Comparison of ENCODE assay signal across 11 cellular contexts in the genomic region with DNA sequence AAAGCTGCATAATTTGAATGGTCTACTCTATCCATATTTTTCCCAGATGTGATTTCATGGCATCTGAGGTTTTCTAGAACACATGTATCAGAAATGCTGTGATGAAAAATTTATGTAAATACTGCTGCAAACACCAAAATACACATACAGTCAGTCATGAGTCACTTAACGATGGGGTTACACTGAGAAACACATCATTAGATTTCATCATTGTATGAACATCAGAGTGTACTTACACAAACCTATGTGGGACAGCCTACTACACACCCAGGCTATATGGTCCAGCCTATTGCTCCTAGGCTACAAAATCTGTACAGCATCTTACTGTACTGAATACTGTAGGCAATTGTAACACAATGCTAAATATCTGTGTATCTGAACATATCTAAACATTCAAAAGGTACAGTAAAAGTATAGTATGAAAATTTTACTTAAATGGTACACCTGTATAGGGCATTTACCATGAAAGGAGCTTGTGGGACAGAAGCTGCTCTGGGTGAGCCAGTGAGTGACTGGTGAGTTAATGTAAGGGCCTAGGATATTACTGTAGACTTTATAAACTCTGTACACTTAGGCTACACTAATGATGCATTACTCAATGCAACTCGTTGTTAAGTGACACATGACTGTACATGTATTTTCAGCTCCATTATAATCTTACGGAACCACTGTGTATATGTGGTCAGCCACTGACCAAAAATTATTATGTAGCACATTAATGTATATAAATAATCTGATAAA. TPM values are rescaled to one million over a fixed set of nuclear protein-coding genes. Genes with fewer than 3 reads are reported as not detected.
DNase-seq lines count a peak whose midpoint lies in the region; ATAC-seq and TF ChIP-seq lines count a peak whose summit lies in the region.
"Had no signal": no experiment of that assay in that cellular context is flagged by ENCODE, and none has a peak within 500 bp of the region (broad histone marks: within the 10 kb centered on the region; RNA-seq: fewer than 3 reads in every experiment).

No MANE protein-coding gene starts in this region.

- H3K27ac Mint-ChIP-seq in activated CD8-positive, alpha-beta memory T cell treated with anti-CD3 and anti-CD28 coated beads, Interleukin-2, amount 10 ng/mL, durations not matched to agents 7 days and 5 days = peak overlapping the region; percentile 62
- H3K27ac Mint-ChIP-seq in stimulated activated effector memory CD8-positive, alpha-beta T cell treated with anti-CD3 and anti-CD28 coated beads, Interleukin-12 subunit alpha, Interleukin-12 subunit beta, amount 100 ng/mL, for 72 hours = peak overlapping the region; percentile 23

- intact Hi-C loops in PC-3 (cut with micrococcal nuclease) = loop anchor here (5.0 kb wide), 2 partner anchors 34 to 166 kb away; a partner anchor contains a TSS

- CTCF ChIA-PET in activated CD8-positive, alpha-beta memory T cell treated with anti-CD3 and anti-CD28 coated beads, Interleukin-2, amount 10 ng/mL, durations not matched to agents 7 days and 5 days (lab: Charles Lee) = interaction anchor here (2.1 kb wide), 1 partner anchor 60 kb away, joined by 4 read pairs; no protein-coding TSS in a partner anchor
- CTCF ChIA-PET in PC-3 (lab: Charles Lee) = interaction anchor here (0.5 kb wide), 1 partner anchor 246 kb away, joined by 4 read pairs; no protein-coding TSS in a partner anchor

- H3K4me3 ChIP-seq in PC-3 (ENCODE audit: low read length) = no peak overlapping the region
- H3K4me3 ChIP-seq in epithelial cell of esophagus (ENCODE audit: low read length) = no peak overlapping the region
- H3K4me3 ChIP-seq: esophagus muscularis mucosa had no signal

- DNase-seq in activated CD8-positive, alpha-beta memory T cell treated with anti-CD3 and anti-CD28 coated beads, Interleukin-2, amount 10 ng/mL, durations not matched to agents 7 days and 5 days = no peak
- DNase-seq in activated CD8-positive, alpha-beta memory T cell treated with anti-CD3 and anti-CD28 coated beads for 24 hours = no peak
- DNase-seq in PC-3 (peak; percentile 90), epithelial cell of esophagus (ENCODE audit: low read depth) (peak; percentile 91), substantia nigra (lab: John Stamatoyannopoulos, UW) (no peak), NCI-H1105 (lab: John Stamatoyannopoulos, UW) (no peak), cerebellar nuclear complex (lab: John Stamatoyannopoulos, UW) (no peak)
- no peak for DNase-seq in stimulated activated effector memory CD8-positive, alpha-beta T cell treated with anti-CD3 and anti-CD28 coated beads, Interleukin-12 subunit alpha, Interleukin-12 subunit beta, amount 100 ng/mL, for 72 hours (ENCODE audit: low spot score in 2 of 2)
- DNase-seq: C1 segment of cervical spinal cord, NCI-H526 had no signal

- no peak for TF ChIP-seq CTCF in PC-3 (conservative IDR thresholded peaks at IDR 0.05; ENCODE audit: low read depth, low read length)
- TF ChIP-seq CTCF in epithelial cell of esophagus (IDR thresholded peaks at IDR 0.05; ENCODE audit: insufficient read depth, low read depth, low read length, missing control alignments) = no peak

- peak overlapping the region; percentile 35 for H3K4me2 ChIP-seq in PC-3 (ENCODE audit: low read length)

- no peak overlapping the region for H2AFZ ChIP-seq in PC-3 (ENCODE audit: low read length)

- no peaks in the 10 kb centered on the region for H3K27me3 Mint-ChIP-seq in activated CD8-positive, alpha-beta memory T cell treated with anti-CD3 and anti-CD28 coated beads, Interleukin-2, amount 10 ng/mL, durations not matched to agents 7 days and 5 days

- peaks cover 93% of the 10 kb centered on the region for H3K79me2 ChIP-seq in PC-3 (ENCODE audit: low read length)

- peak; percentile 50 for ATAC-seq in activated CD8-positive, alpha-beta memory T cell treated with anti-CD3 and anti-CD28 coated beads, Interleukin-2, amount 10 ng/mL, durations not matched to agents 7 days and 5 days
- ATAC-seq in PC-3 = peak; percentile 97
- peak; percentile 97 for ATAC-seq in stimulated activated effector memory CD8-positive, alpha-beta T cell treated with anti-CD3 and anti-CD28 coated beads, Interleukin-12 subunit alpha, Interleukin-12 subunit beta, amount 100 ng/mL, for 72 hours

- no peak overlapping the region for H3K4me3 Mint-ChIP-seq in activated CD8-positive, alpha-beta memory T cell treated with anti-CD3 and anti-CD28 coated beads, Interleukin-2, amount 10 ng/mL, durations not matched to agents 7 days and 5 days
- H3K4me3 Mint-ChIP-seq in stimulated activated effector memory CD8-positive, alpha-beta T cell treated with anti-CD3 and anti-CD28 coated beads, Interleukin-12 subunit alpha, Interleukin-12 subunit beta, amount 100 ng/mL, for 72 hours = no peak overlapping the region

- H3K27ac ChIP-seq in PC-3 (ENCODE audit: low read length) (peak overlapping the region; percentile 63), substantia nigra (ENCODE audit: low read depth, low read length, poor library complexity, severe bottlenecking) (no peak overlapping the region)
- H3K27ac ChIP-seq: esophagus muscularis mucosa had no signal

- peaks cover 53% of the 10 kb centered on the region for H3K4me1 ChIP-seq in PC-3 (ENCODE audit: insufficient read depth, low read length)

- no peaks in the 10 kb centered on the region for H3K9me2 ChIP-seq in PC-3 (replicated peaks; ENCODE audit: low read length)

- POLR2A ChIA-PET in PC-3 (lab: Charles Lee; ENCODE audit: unreplicated experiment) = interaction anchor here (0.5 kb wide), 1 partner anchor 34 kb away, joined by 4 read pairs; a partner anchor contains a TSS

- peaks cover 5% of the 10 kb centered on the region; the same call in 1 of the 2 replicates for H3K36me3 ChIP-seq in PC-3 (ENCODE audit: low read depth, low read length)

- H3K36me3 Mint-ChIP-seq in activated CD8-positive, alpha-beta memory T cell treated with anti-CD3 and anti-CD28 coated beads, Interleukin-2, amount 10 ng/mL, durations not matched to agents 7 days and 5 days = peaks cover 12% of the 10 kb centered on the region
- H3K36me3 Mint-ChIP-seq in stimulated activated effector memory CD8-positive, alpha-beta T cell treated with anti-CD3 and anti-CD28 coated beads, Interleukin-12 subunit alpha, Interleukin-12 subunit beta, amount 100 ng/mL, for 72 hours = peaks cover 44% of the 10 kb centered on the region

- no peaks in the 10 kb centered on the region for H3K9me3 ChIP-seq in PC-3 (ENCODE audit: low read length)
- H3K9me3 ChIP-seq: esophagus muscularis mucosa had no signal

- H4K20me1 ChIP-seq in PC-3 (ENCODE audit: low read length) = peaks cover 16% of the 10 kb centered on the region

- peaks cover 34% of the 10 kb centered on the region for H3K4me1 Mint-ChIP-seq in activated CD8-positive, alpha-beta memory T cell treated with anti-CD3 and anti-CD28 coated beads, Interleukin-2, amount 10 ng/mL, durations not matched to agents 7 days and 5 days
- peaks cover 41% of the 10 kb centered on the region for H3K4me1 Mint-ChIP-seq in stimulated activated effector memory CD8-positive, alpha-beta T cell treated with anti-CD3 and anti-CD28 coated beads, Interleukin-12 subunit alpha, Interleukin-12 subunit beta, amount 100 ng/mL, for 72 hours

- H3K27me3 ChIP-seq in PC-3 (ENCODE audit: low read length) = no peaks in the 10 kb centered on the region
- H3K27me3 ChIP-seq: esophagus muscularis mucosa had no signal

- no peaks in the 10 kb centered on the region for H3K9me3 Mint-ChIP-seq in activated CD8-positive, alpha-beta memory T cell treated with anti-CD3 and anti-CD28 coated beads, Interleukin-2, amount 10 ng/mL, durations not matched to agents 7 days and 5 days (ENCODE audit: low read depth)
- no peaks in the 10 kb centered on the region for H3K9me3 Mint-ChIP-seq in stimulated activated effector memory CD8-positive, alpha-beta T cell treated with anti-CD3 and anti-CD28 coated beads, Interleukin-12 subunit alpha, Interleukin-12 subunit beta, amount 100 ng/mL, for 72 hours

- no peaks in the 10 kb centered on the region for H3F3A ChIP-seq in PC-3 (ENCODE audit: low read length, unreplicated experiment)

- BruUV-seq in PC-3 (replicated peaks; lab: Mats Ljungman, UMichigan) = TSS peak; percentile 75

- H3K9ac ChIP-seq in PC-3 (ENCODE audit: low read length) = no peak overlapping the region

RNA-seq across cellular contexts. Expression of a gene that starts 33.5 kb away (rescaled TPM):
- 10 to 100 TPM; 10.5 to 15.1 TPM for total RNA-seq in activated CD8-positive, alpha-beta memory T cell treated with anti-CD3 and anti-CD28 coated beads, Interleukin-2, amount 10 ng/mL, durations not matched to agents 7 days and 5 days
- total RNA-seq in PC-3 (2014; rRNA removed) = 50.8 and 64.1 TPM in 2 replicates

Comparison
In these comparisons a context has a peak if more than half of its experiments do, and no peak if none do; other contexts are left out.
1. DNase-seq: peak in PC-3 (single experiment) and epithelial cell of esophagus (single experiment); none in activated CD8-positive, alpha-beta memory T cell treated with anti-CD3 and anti-CD28 coated beads, Interleukin-2, amount 10 ng/mL, durations not matched to agents 7 days and 5 days (single experiment), activated CD8-positive, alpha-beta memory T cell treated with anti-CD3 and anti-CD28 coated beads for 24 hours (single experiment), stimulated activated effector memory CD8-positive, alpha-beta T cell treated with anti-CD3 and anti-CD28 coated beads, Interleukin-12 subunit alpha, Interleukin-12 subunit beta, amount 100 ng/mL, for 72 hours (0 of 2), substantia nigra (0 of 49), NCI-H1105 (single experiment) and cerebellar nuclear complex (0 of 2).
2. Peak in every context shown above with its lines, with median percentiles within 50 percentile points of each other: ATAC-seq.